13 cellular contexts compared by ENCODE assay signal in genomic region chr20:7924692-7925091, GRCh38. TPM values are rescaled to one million over a fixed set of nuclear protein-coding genes. Genes with fewer than 3 reads are reported as not detected.
A peak's percentile ranks its signal among the peaks of the same experiment; 100 is the strongest.
DNase-seq lines count a peak whose midpoint lies in the region; ATAC-seq, FAIRE-seq and TF ChIP-seq lines count a peak whose summit lies in the region.
"Had no signal": no experiment of that assay in that cellular context is flagged by ENCODE, and none has a peak within 500 bp of the region (broad histone marks: within the 10 kb centered on the region; RNA-seq: fewer than 3 reads in every experiment).

No MANE protein-coding gene starts in this region.

- H3K18ac ChIP-seq in neuronal stem cell (ENCODE audit: low read length) = no peak overlapping the region

- no peaks in the 10 kb centered on the region for H3K36me3 ChIP-seq in keratinocyte (ENCODE audit: control insufficient read depth in 2 of 2, extremely low read depth in 1 of 2, insufficient read depth in 2 of 2, low read length in 2 of 2)
- no peaks in the 10 kb centered on the region for H3K36me3 ChIP-seq in neuronal stem cell (replicated peaks in 1 of 2; ENCODE audit: control insufficient read depth in 2 of 2, insufficient read depth in 2 of 2, low read length in 2 of 2)

- H2BK5ac ChIP-seq in neuronal stem cell (ENCODE audit: low read length) = no peak overlapping the region

- H3K4me3 ChIP-seq in keratinocyte (ENCODE audit: control insufficient read depth in 2 of 3, extremely low read depth in 1 of 3, insufficient read depth in 2 of 3, low read depth in 1 of 3, low read length in 3 of 3) = no peak overlapping the region
- H3K4me3 ChIP-seq in neuronal stem cell (ENCODE audit: low read length in 2 of 2) = no peak overlapping the region
- H3K4me3 ChIP-seq: SK-N-MC had no signal

- no peak overlapping the region for H2BK120ac ChIP-seq in neuronal stem cell (ENCODE audit: low read depth, low read length)

- FAIRE-seq in keratinocyte (lab: Jason Lieb, UNC) = peak; percentile 75

- no peaks in the 10 kb centered on the region for H3K79me2 ChIP-seq in keratinocyte (ENCODE audit: control insufficient read depth, insufficient read depth, low read length)

- H2AFZ ChIP-seq in keratinocyte (ENCODE audit: control insufficient read depth, low read length) (no peak overlapping the region), neuronal stem cell (ENCODE audit: low read length) (no peak overlapping the region)

- H3K23ac ChIP-seq in neuronal stem cell (ENCODE audit: low read depth, low read length, poor library complexity) = no peak overlapping the region

- no peak overlapping the region for H4K8ac ChIP-seq in neuronal stem cell (ENCODE audit: low read depth, low read length)

- H3K4me2 ChIP-seq in keratinocyte (ENCODE audit: control insufficient read depth, extremely low read depth, insufficient read depth, low read depth, low read length) = no peak overlapping the region
- no peak overlapping the region for H3K4me2 ChIP-seq in neuronal stem cell (ENCODE audit: insufficient read depth, low read length, poor library complexity, severe bottlenecking)

- dilution Hi-C loops in keratinocyte (cut with MboI; ENCODE audit: extremely low pct_ligation_motif_present, low sequenced_read_pairs) = no loop called here

- H3K79me1 ChIP-seq in neuronal stem cell (ENCODE audit: low read depth, low read length) = no peaks in the 10 kb centered on the region

- H3K4ac ChIP-seq in neuronal stem cell (ENCODE audit: low read length) = no peak overlapping the region

- no peak overlapping the region for H2BK15ac ChIP-seq in neuronal stem cell (ENCODE audit: low read length)

- no peak overlapping the region for H3K27ac ChIP-seq in keratinocyte (ENCODE audit: control insufficient read depth, insufficient read depth, low read length)
- no peak overlapping the region for H3K27ac ChIP-seq in neuronal stem cell (replicated peaks; ENCODE audit: low read length)
- H3K27ac ChIP-seq: SK-N-MC had no signal

- H3K14ac ChIP-seq in neuronal stem cell (ENCODE audit: low read length) = no peak overlapping the region

- no CpG with 5 or more reads among the region's 3 CpGs for WGBS in neuronal stem cell (ENCODE audit: extremely low coverage in 2 of 2, insufficient read length in 2 of 2, insufficient replicate concordance in 1 of 2), 2 donors

- ATAC-seq in HG02610 (IDR thresholded peaks at IDR 0.05; ENCODE audit: unreplicated experiment) (peak; percentile 58), HG03175 (IDR thresholded peaks at IDR 0.05; ENCODE audit: unreplicated experiment) (no peak), GM21717 (IDR thresholded peaks at IDR 0.05; ENCODE audit: unreplicated experiment) (no peak)

- DNase-seq in AG08395 (ENCODE audit: low spot score) (peak; percentile 76), amniotic stem cell (lab: John Stamatoyannopoulos, UW) (peak; percentile 60), keratinocyte (ENCODE audit: low read depth, low spot score) (peak; percentile 41), neuronal stem cell (ENCODE audit: low spot score) (no peak), pons (ENCODE audit: low spot score) (no peak)
- DNase-seq: activated T-cell treated with anti-CD3 and anti-CD28 coated beads for 4 hours; Caco-2; effector CD4-positive, alpha-beta T cell; NCI-H1092 had no signal

- H3K9me3 ChIP-seq in keratinocyte (ENCODE audit: control insufficient read depth, low read depth, low read length) (no peaks in the 10 kb centered on the region), neuronal stem cell (replicated peaks in 1 of 2; ENCODE audit: control insufficient read depth in 2 of 2, insufficient read depth in 1 of 2, low read depth in 1 of 2, low read length in 2 of 2) (no peaks in the 10 kb centered on the region)
- H3K9me3 ChIP-seq: Caco-2 had no signal

- no peak overlapping the region for H2AK5ac ChIP-seq in neuronal stem cell (ENCODE audit: low read depth, low read length)

- H3K9me1 ChIP-seq in keratinocyte (ENCODE audit: control insufficient read depth, extremely low read depth, insufficient read depth, low read length) = no peaks in the 10 kb centered on the region

- no peak overlapping the region for H4K91ac ChIP-seq in neuronal stem cell (ENCODE audit: low read depth, low read length, poor library complexity)

- no peaks in the 10 kb centered on the region for H3K4me1 ChIP-seq in keratinocyte (ENCODE audit: control insufficient read depth, extremely low read depth, insufficient read depth, low read length)
- no peaks in the 10 kb centered on the region for H3K4me1 ChIP-seq in neuronal stem cell (ENCODE audit: control insufficient read depth in 2 of 2, insufficient read depth in 1 of 2, low read depth in 1 of 2, low read length in 2 of 2)
- H3K4me1 ChIP-seq: Caco-2 had no signal

- H3K9ac ChIP-seq in keratinocyte (ENCODE audit: control insufficient read depth, extremely low read depth, insufficient read depth, low read length) (no peak overlapping the region), neuronal stem cell (ENCODE audit: low read depth, low read length, poor library complexity) (no peak overlapping the region)

- no peaks in the 10 kb centered on the region for H4K20me1 ChIP-seq in keratinocyte (ENCODE audit: control insufficient read depth, extremely low read depth, insufficient read depth, low read length)

- H3K27me3 ChIP-seq in keratinocyte (ENCODE audit: control insufficient read depth, extremely low read depth, insufficient read depth, low read length) (no peaks in the 10 kb centered on the region), neuronal stem cell (ENCODE audit: control insufficient read depth in 3 of 3, insufficient read depth in 3 of 3, low read depth in 1 of 3, low read length in 3 of 3) (no peaks in the 10 kb centered on the region)

- no peak overlapping the region for H2BK12ac ChIP-seq in neuronal stem cell (ENCODE audit: low read length)

- no peak for TF ChIP-seq CTCF in keratinocyte (optimal IDR thresholded peaks at IDR 0.05 in 1 of 3, IDR thresholded peaks at IDR 0.05 in 1 of 3, conservative IDR thresholded peaks at IDR 0.05 in 1 of 3; ENCODE audit: extremely low read depth in 1 of 3, insufficient read depth in 2 of 3, low read length in 3 of 3)

RNA-seq across cellular contexts. Expression of gene HAO1, which starts 15.6 kb away (rescaled TPM):
- not detected in 3 replicates for polyA plus RNA-seq in keratinocyte
- polyA plus RNA-seq in keratinocyte (2011; ENCODE audit: low read depth) = not detected
- not detected in 2 replicates for polyA plus RNA-seq in keratinocyte (2011; cell fraction: cytosol; rRNA removed)
- not detected in 2 replicates for polyA plus RNA-seq in keratinocyte (2011; cell fraction: nucleus; rRNA removed)
- not detected in 2 replicates for polyA plus RNA-seq in keratinocyte (2012; ENCODE audit: low replicate concordance)
- not detected in 3 replicates for polyA minus RNA-seq in keratinocyte
- not detected for polyA minus RNA-seq in keratinocyte (2011; cell fraction: cytosol; rRNA and poly(A)+ RNA removed)
- polyA minus RNA-seq in keratinocyte (2011; cell fraction: nucleus; rRNA and poly(A)+ RNA removed) = not detected in 2 replicates
- not detected for polyA plus RNA-seq in neuronal stem cell (2013, experiment 1 of 2)
- polyA plus RNA-seq in neuronal stem cell (2013, experiment 2 of 2) = not detected

Comparison
In these comparisons a context has a peak if more than half of its experiments do, and no peak if none do; other contexts are left out.
1. DNase-seq: peak in AG08395 (single experiment), amniotic stem cell (single experiment) and keratinocyte (single experiment); none in neuronal stem cell (single experiment) and pons (single experiment).